8 cellular contexts compared by ENCODE assay signal in genomic region chr4:174631901-174632758, GRCh38.
DNase-seq lines count a peak whose midpoint lies in the region; ATAC-seq and TF ChIP-seq lines count a peak whose summit lies in the region.

No MANE protein-coding gene starts in this region.

- ATAC-seq in HG02798 (IDR thresholded peaks at IDR 0.05; ENCODE audit: poor library complexity, unreplicated experiment): peak; percentile 77

- H3K4me3 ChIP-seq in A673 (ENCODE audit: low read depth, low read length, poor library complexity, severe bottlenecking): no peak overlapping the region
- no peak overlapping the region for H3K4me3 ChIP-seq in GM12864 (ENCODE audit: low read depth, low read length)
- H3K4me3 ChIP-seq in liver (ENCODE audit: low read depth in 1 of 3, low read length in 3 of 3): no peak overlapping the region
- no peak overlapping the region for H3K4me3 ChIP-seq in MG63
- H3K4me3 ChIP-seq in effector memory CD4-positive, alpha-beta T cell (ENCODE audit: insufficient read depth, low read depth, low read length, poor library complexity, severe bottlenecking): no peak overlapping the region

- WGBS in liver: 38% methylated on average over 2 of the region's 2 CpGs

- no peak overlapping the region for H3K27ac ChIP-seq in A673 (ENCODE audit: low read depth, low read length, poor library complexity, severe bottlenecking)
- no peak overlapping the region for H3K27ac ChIP-seq in liver (ENCODE audit: low read depth in 1 of 2, low read length in 2 of 2)
- no peak overlapping the region for H3K27ac ChIP-seq in effector memory CD4-positive, alpha-beta T cell (ENCODE audit: insufficient read depth, low read length, poor library complexity, severe bottlenecking)

- no peaks in the 10 kb centered on the region for H3K9me3 Mint-ChIP-seq in MCF 10A (ENCODE audit: unreplicated experiment)

- no peaks in the 10 kb centered on the region for H3K36me3 Mint-ChIP-seq in MCF 10A (ENCODE audit: insufficient read depth, unreplicated experiment)

- intact Hi-C loops in A673 (cut with micrococcal nuclease; ENCODE audit: unreplicated experiment): loop anchor here (1.0 to 10.0 kb wide), 3 partner anchors 85 to 903 kb away; no protein-coding TSS in a partner anchor
- intact Hi-C loops in MCF 10A (cut with micrococcal nuclease): loop anchor here (1.0 to 10.0 kb wide), 4 partner anchors 82 to 903 kb away; partner anchors contain the start of gene HPGD

- H3K4me1 Mint-ChIP-seq in MCF 10A (ENCODE audit: insufficient read depth, unreplicated experiment): no peaks in the 10 kb centered on the region

- no peak overlapping the region for H3K9ac ChIP-seq in liver (ENCODE audit: low read depth in 1 of 2, low read length in 2 of 2)

- H3K4me1 ChIP-seq in A673 (ENCODE audit: insufficient read depth, low read length, poor library complexity, severe bottlenecking) (peaks cover 7% of the 10 kb centered on the region), liver (ENCODE audit: control insufficient read depth in 4 of 4, insufficient read depth in 4 of 4, low read length in 3 of 4) (peaks cover 0 to 3% (median 0%) of the 10 kb centered on the region in 4 donors)
- H3K4me1 ChIP-seq in effector memory CD4-positive, alpha-beta T cell (ENCODE audit: control insufficient read depth, insufficient read depth, low read length, poor library complexity, severe bottlenecking): no peaks in the 10 kb centered on the region

- H3K4me3 Mint-ChIP-seq in MCF 10A (ENCODE audit: unreplicated experiment): no peak overlapping the region

- BruUV-seq in A673 (replicated peaks; lab: Mats Ljungman, UMichigan) (no TSS peak), MCF 10A (replicated peaks; lab: Mats Ljungman, UMichigan) (no TSS peak)

- no peaks in the 10 kb centered on the region for H3K9me3 ChIP-seq in A673 (ENCODE audit: low read depth, low read length, poor library complexity, severe bottlenecking)
- H3K9me3 ChIP-seq in liver (ENCODE audit: control insufficient read depth in 4 of 4, low read length in 3 of 4): no peaks in the 10 kb centered on the region
- no peaks in the 10 kb centered on the region for H3K9me3 ChIP-seq in MG63
- H3K9me3 ChIP-seq in effector memory CD4-positive, alpha-beta T cell (ENCODE audit: control insufficient read depth, low read length): no peaks in the 10 kb centered on the region

- TF ChIP-seq CTCF in A673 (conservative IDR thresholded peaks at IDR 0.05; ENCODE audit: low read depth, low read length) (peak; percentile 90), GM12864 (IDR thresholded peaks at IDR 0.05; ENCODE audit: low read depth, low read length, missing control alignments) (peak; percentile 54), MCF 10A (IDR thresholded peaks at IDR 0.05; ENCODE audit: unreplicated experiment) (peak; percentile 62), liver (IDR thresholded peaks at IDR 0.05; ENCODE audit: low read depth, low read length, missing input control) (peak; percentile 76)

- H3K27me3 Mint-ChIP-seq in MCF 10A (ENCODE audit: insufficient read depth, unreplicated experiment): no peaks in the 10 kb centered on the region

- H3K27ac Mint-ChIP-seq in MCF 10A (ENCODE audit: low read depth, unreplicated experiment): no peak overlapping the region

- peak; percentile 89 to 95 for TF ChIP-seq RAD21 in liver (IDR thresholded peaks at IDR 0.05)

- DNase-seq in A673 (ENCODE audit: low spot score) (peak; percentile 75), GM12864 (ENCODE audit: low read depth) (no peak), NCI-H2227 (lab: John Stamatoyannopoulos, UW; ENCODE audit: unreplicated experiment) (peak; percentile 30), MCF 10A (ENCODE audit: unreplicated experiment) (peak; percentile 71), MG63 (no peak)
- DNase-seq in effector memory CD4-positive, alpha-beta T cell: no peak

- H3K27me3 ChIP-seq in A673 (replicated peaks; ENCODE audit: insufficient read depth, low read depth, low read length, poor library complexity) (no peaks in the 10 kb centered on the region), liver (ENCODE audit: control insufficient read depth in 4 of 4, insufficient read depth in 4 of 4, low read length in 3 of 4) (no peaks in the 10 kb centered on the region), MG63 (no peaks in the 10 kb centered on the region)
- H3K27me3 ChIP-seq in effector memory CD4-positive, alpha-beta T cell (replicated peaks; ENCODE audit: control insufficient read depth, insufficient read depth, low read length, poor library complexity, severe bottlenecking): no peaks in the 10 kb centered on the region

- CTCF ChIA-PET in A673 (lab: Charles Lee) (interaction anchor here (0.6 to 0.7 kb wide), 3 partner anchors 263 to 410 kb away, joined by 3 to 4 read pairs (median 3); no protein-coding TSS in a partner anchor), MCF 10A (lab: Yijun Ruan, JAX) (interaction anchor here (0.7 to 2.4 kb wide), 24 partner anchors 15 to 504 kb away, joined by 3 to 11 read pairs (median 4); partner anchors contain the start of gene HPGD)

- POLR2A ChIA-PET in A673 (lab: Charles Lee; ENCODE audit: low non-redundant PET): no interaction called here
- POLR2A ChIA-PET in MCF 10A (lab: Yijun Ruan, JAX): interaction anchor here (0.6 to 1.5 kb wide), 4 partner anchors 45 to 317 kb away, joined by 3 to 4 read pairs (median 3); no protein-coding TSS in a partner anchor

- H3K36me3 ChIP-seq in A673 (ENCODE audit: insufficient read depth, low read length, poor library complexity, severe bottlenecking) (no peaks in the 10 kb centered on the region), liver (ENCODE audit: control insufficient read depth in 4 of 4, insufficient read depth in 3 of 4, low read depth in 1 of 4, low read length in 3 of 4) (no peaks in the 10 kb centered on the region), MG63 (no peaks in the 10 kb centered on the region)
- H3K36me3 ChIP-seq in effector memory CD4-positive, alpha-beta T cell (ENCODE audit: control insufficient read depth, insufficient read depth, low read length): no peaks in the 10 kb centered on the region

TF ChIP-seq in liver, 16 proteins besides CTCF, POLR2A, EP300 and RAD21:
- TF ChIP-seq ZBTB33 (IDR thresholded peaks at IDR 0.05): no peak
- no peak for TF ChIP-seq NR2F2 (IDR thresholded peaks at IDR 0.05)
- no peak for TF ChIP-seq FOXA2 (IDR thresholded peaks at IDR 0.05)
- no peak for TF ChIP-seq SP1 (IDR thresholded peaks at IDR 0.05)
- TF ChIP-seq HNF4A (conservative IDR thresholded peaks at IDR 0.05): no peak
- no peak for TF ChIP-seq RXRA (IDR thresholded peaks at IDR 0.05)
- TF ChIP-seq JUND (IDR thresholded peaks at IDR 0.05): no peak
- TF ChIP-seq GABPA (IDR thresholded peaks at IDR 0.05 in 1 of 2, conservative IDR thresholded peaks at IDR 0.05 in 1 of 2): no peak

Comparison
In these comparisons a context has a peak if more than half of its experiments do, and no peak if none do; other contexts are left out.
1. DNase-seq: peak in A673 (single experiment), NCI-H2227 (single experiment) and MCF 10A (single experiment); none in GM12864 (single experiment), MG63 (single experiment) and effector memory CD4-positive, alpha-beta T cell (0 of 3).
2. Peak in every context shown above with its lines, with median percentiles within 50 percentile points of each other: CTCF ChIP-seq.